In genomic region chr10:77493851-77494788, GRCh38 we compare ENCODE assay signal across 9 cellular contexts.
DNase-seq lines count a peak whose midpoint lies in the region; ATAC-seq lines count a peak whose summit lies in the region.
"Had no signal": no experiment of that assay in that cellular context is flagged by ENCODE, and none has a peak within 500 bp of the region (broad histone marks: within the 10 kb centered on the region; RNA-seq: fewer than 3 reads in every experiment).

No MANE protein-coding gene starts in this region.

- H3K9me3 ChIP-seq in skeletal muscle tissue (ENCODE audit: control insufficient read depth in 3 of 3, low read length in 3 of 3): no peaks in the 10 kb centered on the region

- H3K4me3 ChIP-seq in skeletal muscle tissue (ENCODE audit: low read length in 3 of 3): no peak overlapping the region

- peak overlapping the region; percentile 50 for H3K27ac ChIP-seq in skeletal muscle tissue (ENCODE audit: low read depth, low read length)

- ATAC-seq in GM21515 (IDR thresholded peaks at IDR 0.05; ENCODE audit: unreplicated experiment): no peak

- peaks cover 52 to 91% (median 66%) of the 10 kb centered on the region in 3 donors for H3K4me1 ChIP-seq in skeletal muscle tissue (ENCODE audit: control insufficient read depth in 3 of 3, insufficient read depth in 3 of 3, low read length in 3 of 3)

- H3K27me3 ChIP-seq in skeletal muscle tissue (ENCODE audit: control insufficient read depth in 3 of 3, insufficient read depth in 3 of 3, low read length in 3 of 3): no peaks in the 10 kb centered on the region

- peak overlapping the region in 1 of 3 donors; percentile 33 for H3K9ac ChIP-seq in skeletal muscle tissue (ENCODE audit: low read depth in 1 of 3, low read length in 3 of 3)

- no peaks in the 10 kb centered on the region for H3K36me3 ChIP-seq in skeletal muscle tissue (ENCODE audit: control insufficient read depth in 3 of 3, insufficient read depth in 3 of 3, low read length in 3 of 3)

- DNase-seq in NCI-H1417 (lab: John Stamatoyannopoulos, UW): peak in 2 of 3 experiments; percentile 19 to 33
- DNase-seq in NCI-H1417 treated with DMSO at 0.1 percent for 48 hours (lab: John Stamatoyannopoulos, UW): no peak
- peak; percentile 28 for DNase-seq in NCI-H146 (lab: John Stamatoyannopoulos, UW)
- DNase-seq in fibroblast of gingiva (ENCODE audit: low read depth): peak; percentile 39
- no peak for DNase-seq in stimulated activated naive CD4-positive, alpha-beta T cell (lab: John Stamatoyannopoulos, UW)
- DNase-seq in COR-L47 (lab: John Stamatoyannopoulos, UW): no peak
- DNase-seq: activated B cell treated with CpG ODN at 0.5 μM for 24 hours had no signal

Comparison
In these comparisons a context has a peak if more than half of its experiments do, and no peak if none do; other contexts are left out.
1. DNase-seq: peak in NCI-H1417 (2 of 3), NCI-H146 (single experiment) and fibroblast of gingiva (single experiment); none in NCI-H1417 treated with DMSO at 0.1 percent for 48 hours (single experiment), stimulated activated naive CD4-positive, alpha-beta T cell (0 of 6) and COR-L47 (single experiment).